In genomic region chr5:139439013-139439903, GRCh38 we compare ENCODE assay signal across 8 cellular contexts. TPM values are rescaled to one million over a fixed set of nuclear protein-coding genes. Genes with fewer than 3 reads are reported as not detected.
A peak's percentile ranks its signal among the peaks of the same experiment; 100 is the strongest.
DNase-seq lines count a peak whose midpoint lies in the region; ATAC-seq and TF ChIP-seq lines count a peak whose summit lies in the region.

Gene DNAJC18 (minus strand): TSS chr5:139439525. CDS start chr5:139439445, 80 bp downstream.

- peaks cover 6% of the 10 kb centered on the region for H3K27me3 Mint-ChIP-seq in GM23338 (ENCODE audit: insufficient read depth, low read depth, poor library complexity)
- no peaks in the 10 kb centered on the region for H3K27me3 Mint-ChIP-seq in naive B cell
- H3K27me3 Mint-ChIP-seq in stimulated activated naive B cell treated with anti-CD40 and anti-IgM and Interleukin-4, amounts not matched to agents 10 μg/mL and 1 μg/mL and 100 μg/mL, for 72 hours, result peaks cover 0 to 4% of the 10 kb centered on the region in 2 donors

- peak within 1 kb of the TSS; percentile 57 for H3K27ac ChIP-seq in DOHH2 (ENCODE audit: low read depth, low read length)
- H3K27ac ChIP-seq in GM23338 (ENCODE audit: low read depth), result peak within 1 kb of the TSS; percentile 89
- peak within 1 kb of the TSS; percentile 95 for H3K27ac ChIP-seq in fibroblast of lung (ENCODE audit: insufficient read depth, low read length)

- H2AFZ ChIP-seq in GM23338 (peak within 1 kb of the TSS; percentile 95; the same call in 1 of the 2 replicates), fibroblast of lung (ENCODE audit: low read length) (peak within 1 kb of the TSS; percentile 100)

- H3K9me3 Mint-ChIP-seq in GM23338 (no peaks in the 10 kb centered on the region), naive B cell (no peaks in the 10 kb centered on the region)
- no peaks in the 10 kb centered on the region for H3K9me3 Mint-ChIP-seq in stimulated activated naive B cell treated with anti-CD40 and anti-IgM and Interleukin-4, amounts not matched to agents 10 μg/mL and 1 μg/mL and 100 μg/mL, for 72 hours

- peaks cover 15% of the 10 kb centered on the region for H3K4me1 Mint-ChIP-seq in GM23338
- H3K4me1 Mint-ChIP-seq in naive B cell, result peaks cover 13 to 22% (median 14%) of the 10 kb centered on the region in 3 donors
- H3K4me1 Mint-ChIP-seq in stimulated activated naive B cell treated with anti-CD40 and anti-IgM and Interleukin-4, amounts not matched to agents 10 μg/mL and 1 μg/mL and 100 μg/mL, for 72 hours, result peaks cover 18 to 28% of the 10 kb centered on the region in 2 donors

- H3F3A ChIP-seq in DOHH2 (ENCODE audit: control insufficient read depth, insufficient read depth) (peaks cover 7% of the 10 kb centered on the region; the same call in 1 of the 2 replicates), GM23338 (replicated peaks; ENCODE audit: low read depth) (0 out of 2 replicates have a peak, but pooled peaks cover 10% of the 10 kb centered on the region)

- H3K9ac ChIP-seq in fibroblast of lung (ENCODE audit: insufficient read depth, low read length), result peak within 1 kb of the TSS; percentile 95

- H3K9me3 ChIP-seq in DOHH2 (ENCODE audit: control insufficient read depth, insufficient read depth, low read length), result no peaks in the 10 kb centered on the region
- no peaks in the 10 kb centered on the region for H3K9me3 ChIP-seq in fibroblast of lung (ENCODE audit: control insufficient read depth, insufficient read depth, low read depth, low read length)

- H3K79me2 ChIP-seq in DOHH2 (ENCODE audit: control insufficient read depth, low read length), result no peaks in the 10 kb centered on the region
- H3K79me2 ChIP-seq in GM23338 (replicated peaks; ENCODE audit: insufficient read depth), result no peaks in the 10 kb centered on the region
- no peaks in the 10 kb centered on the region for H3K79me2 ChIP-seq in fibroblast of lung (ENCODE audit: control insufficient read depth, insufficient read depth, low read length)

- H4K20me1 ChIP-seq in DOHH2 (ENCODE audit: control insufficient read depth, insufficient read depth, low read depth, low read length), result no peaks in the 10 kb centered on the region
- H4K20me1 ChIP-seq in GM23338 (replicated peaks; ENCODE audit: insufficient read depth), result no peaks in the 10 kb centered on the region
- H4K20me1 ChIP-seq in fibroblast of lung (ENCODE audit: control insufficient read depth, extremely low read depth, insufficient read depth, low read length), result no peaks in the 10 kb centered on the region

- H3K36me3 ChIP-seq in DOHH2 (ENCODE audit: control insufficient read depth, low read length) (no peaks in the 10 kb centered on the region), GM23338 (ENCODE audit: insufficient read depth) (peaks cover 6% of the 10 kb centered on the region; the same call in 1 of the 2 replicates), fibroblast of lung (ENCODE audit: control insufficient read depth, insufficient read depth, low read length) (no peaks in the 10 kb centered on the region)

- H3K4me1 ChIP-seq in DOHH2 (ENCODE audit: control insufficient read depth, low read length) (peaks cover 31% of the 10 kb centered on the region), GM23338 (ENCODE audit: insufficient read depth) (peaks cover 15% of the 10 kb centered on the region), fibroblast of lung (ENCODE audit: control insufficient read depth, extremely low read depth, insufficient read depth, low read length) (peaks cover 7% of the 10 kb centered on the region)

- TF ChIP-seq CTCF in DOHH2 (IDR thresholded peaks at IDR 0.05; ENCODE audit: low read depth, low read length, poor library complexity, severe bottlenecking) (no peak), GM23338 (conservative IDR thresholded peaks at IDR 0.05; ENCODE audit: low read depth in 2 of 2) (no peak), fibroblast of lung (conservative IDR thresholded peaks at IDR 0.05 in 1 of 2, IDR thresholded peaks at IDR 0.05 in 1 of 2; ENCODE audit: low read depth in 1 of 2, low read length in 2 of 2) (no peak)

- DNase-seq in GM23338 (ENCODE audit: low spot score) (peak; percentile 97), LHCN-M2 (ENCODE audit: low read depth) (peak; percentile 93), RPMI8226 (peak; percentile 90), fibroblast of lung (ENCODE audit: low read depth in 2 of 2) (peak; percentile 83 to 90), naive B cell (peak; percentile 87)
- DNase-seq in activated T-helper 1 cell treated with anti-CD3 and anti-CD28 coated beads, Interleukin-2, amount 50 U/mL, for 16 hours (ENCODE audit: low read depth in 1 of 2, low spot score in 1 of 2), result peak; percentile 76 to 81
- DNase-seq in stimulated activated naive B cell treated with anti-CD40 and anti-IgM and Interleukin-4, amounts not matched to agents 10 μg/mL and 1 μg/mL and 100 μg/mL, for 72 hours, result peak; percentile 91

- ATAC-seq in GM23338 (peak; percentile 95), naive B cell (ENCODE audit: low read depth in 2 of 2) (peak; percentile 90 to 91)
- ATAC-seq in stimulated activated naive B cell treated with anti-CD40 and anti-IgM and Interleukin-4, amounts not matched to agents 10 μg/mL and 1 μg/mL and 100 μg/mL, for 72 hours (replicated peaks), result peak; percentile 96 to 99

- H3K4me3 Mint-ChIP-seq in GM23338 (peak within 1 kb of the TSS; percentile 96), naive B cell (peak within 1 kb of the TSS; percentile 90 to 100 (median 99))
- peak within 1 kb of the TSS; percentile 96 to 99 for H3K4me3 Mint-ChIP-seq in stimulated activated naive B cell treated with anti-CD40 and anti-IgM and Interleukin-4, amounts not matched to agents 10 μg/mL and 1 μg/mL and 100 μg/mL, for 72 hours

- H3K9me2 ChIP-seq in DOHH2 (replicated peaks; ENCODE audit: control insufficient read depth, low read length) (no peaks in the 10 kb centered on the region), GM23338 (ENCODE audit: insufficient read depth) (no peaks in the 10 kb centered on the region)

- H3K27ac Mint-ChIP-seq in GM23338, result peak within 1 kb of the TSS; percentile 98
- H3K27ac Mint-ChIP-seq in naive B cell, result peak within 1 kb of the TSS; percentile 99 to 100 (median 100)
- H3K27ac Mint-ChIP-seq in stimulated activated naive B cell treated with anti-CD40 and anti-IgM and Interleukin-4, amounts not matched to agents 10 μg/mL and 1 μg/mL and 100 μg/mL, for 72 hours, result peak within 1 kb of the TSS; percentile 100

- H3K4me3 ChIP-seq in DOHH2 (ENCODE audit: low read length) (peak within 1 kb of the TSS; percentile 98), GM23338 (peak within 1 kb of the TSS; percentile 89), fibroblast of lung (replicated peaks in 1 of 4; ENCODE audit: control extremely low read depth in 1 of 4, insufficient read depth in 1 of 4, low read depth in 3 of 4, low read length in 4 of 4) (peak within 1 kb of the TSS; percentile 70 to 98 (median 82))

- H3K27me3 ChIP-seq in DOHH2 (ENCODE audit: control insufficient read depth, low read length) (no peaks in the 10 kb centered on the region), GM23338 (ENCODE audit: insufficient read depth) (no peaks in the 10 kb centered on the region), fibroblast of lung (ENCODE audit: control insufficient read depth, insufficient read depth, low read length) (no peaks in the 10 kb centered on the region)

- H3K4me2 ChIP-seq in DOHH2 (ENCODE audit: low read length) (peak within 1 kb of the TSS; percentile 97), GM23338 (peak within 1 kb of the TSS; percentile 91), fibroblast of lung (ENCODE audit: extremely low read depth, insufficient read depth, low read length) (peak within 1 kb of the TSS; percentile 93)

- H3K36me3 Mint-ChIP-seq in GM23338 (ENCODE audit: low read depth) (peaks cover 10% of the 10 kb centered on the region; the same call in 2 of the 3 replicates), naive B cell (no peaks in the 10 kb centered on the region)
- peaks cover 12 to 21% of the 10 kb centered on the region in 2 donors for H3K36me3 Mint-ChIP-seq in stimulated activated naive B cell treated with anti-CD40 and anti-IgM and Interleukin-4, amounts not matched to agents 10 μg/mL and 1 μg/mL and 100 μg/mL, for 72 hours

TF ChIP-seq in GM23338, 12 proteins besides CTCF, POLR2A, EP300 and RAD21:
- TF ChIP-seq STAT1 (IDR thresholded peaks at IDR 0.05; ENCODE audit: unreplicated experiment) (no peak), ETS1 (IDR thresholded peaks at IDR 0.05) (peak; percentile 88), CREB1 (CRISPR knock-in tag; IDR thresholded peaks at IDR 0.05; ENCODE audit: low read depth) (0 out of 2 replicates have a peak, but pooled peaks have one; percentile 50), JUNB (IDR thresholded peaks at IDR 0.05; ENCODE audit: unreplicated experiment) (no peak), ZNF331 (CRISPR knock-in tag; IDR thresholded peaks at IDR 0.05; ENCODE audit: low read depth) (no peak), POLR2AphosphoS5 (IDR thresholded peaks at IDR 0.05; ENCODE audit: low read depth) (peak; percentile 90)
TF ChIP-seq in GM23338: peak in this region for 3.

RNA-seq across cellular contexts. Expression of gene DNAJC18, which starts in this region (rescaled TPM):
- 14.2 and 18.9 TPM in 2 replicates for total RNA-seq in GM23338 (2014; rRNA removed; shearing (Covaris generic))
- polyA plus RNA-seq in GM23338 (2016; fragmentation: Nextera tagmentation; extraction: Ambion mirVana) (13.4 and 15.1 TPM in 2 replicates), fibroblast of lung (9.4 and 14.6 TPM in 2 replicates), naive B cell (ENCODE audit: low read depth in 6 of 6) (10 to 100 TPM in 1 of 6 donors, 1 to 10 TPM in 4, not detected in 1; 4.3 to 10.0 (median 4.8) TPM)
- total RNA-seq in LHCN-M2 (2014; rRNA removed) (10.9 and 13.5 TPM in 2 replicates), fibroblast of lung (12.6 and 13.6 TPM in 2 replicates)
- 14.8 TPM for polyA plus RNA-seq in LHCN-M2 (2012)
- 11.3 and 15.7 TPM in 2 replicates for polyA plus RNA-seq in fibroblast of lung (2012)
- polyA minus RNA-seq in fibroblast of lung (ENCODE audit: low replicate concordance), result 3.3 and 4.9 TPM in 2 replicates

Comparison
In these comparisons a context has a peak if more than half of its experiments do, and no peak if none do; other contexts are left out.
1. Peak in every context shown above with its lines: DNase-seq, ATAC-seq, H3K4me3 ChIP-seq and H3K27ac ChIP-seq.